16 cellular contexts compared by ENCODE assay signal in genomic region chr3:100075731-100076543, GRCh38. TPM values are rescaled to one million over a fixed set of nuclear protein-coding genes. Genes with fewer than 3 reads are reported as not detected.
A peak's percentile ranks its signal among the peaks of the same experiment; 100 is the strongest.
DNase-seq lines count a peak whose midpoint lies in the region; ATAC-seq, FAIRE-seq and TF ChIP-seq lines count a peak whose summit lies in the region.
"Had no signal": no experiment of that assay in that cellular context is flagged by ENCODE, and none has a peak within 500 bp of the region (broad histone marks: within the 10 kb centered on the region; RNA-seq: fewer than 3 reads in every experiment).

No MANE protein-coding gene starts in this region.

- DNase-seq in activated CD8-positive, alpha-beta memory T cell treated with anti-CD3 and anti-CD28 coated beads, Interleukin-2, amount 10 ng/mL, durations not matched to agents 7 days and 5 days, result no peak
- no peak for DNase-seq in activated CD8-positive, alpha-beta memory T cell treated with anti-CD3 and anti-CD28 coated beads, Interleukin-2, amount 50 U/mL, for 48 hours
- peak; percentile 12 for DNase-seq in WERI-Rb-1
- DNase-seq in HepG2 (ENCODE audit: low spot score), result peak; percentile 99
- no peak for DNase-seq in transverse colon
- DNase-seq in activated effector memory CD4-positive, alpha-beta T cell treated with Interleukin-2 at 50 U/mL for 16 hours, result no peak
- DNase-seq in omental fat pad (ENCODE audit: low spot score), result no peak
- no peak for DNase-seq in RCC 7860 (ENCODE audit: low spot score)
- DNase-seq: activated B cell treated with CpG ODN at 0.5 μM for 24 hours; cerebellar nuclear complex; MM.1S; naive thymus-derived CD8-positive, alpha-beta T cell; NCI-H510A treated with DMSO at 0.1 percent for 48 hours; SHP77; stimulated activated CD4-positive, alpha-beta T cell treated with anti-CD3 and anti-CD28 coated beads, Interleukin-12 subunit alpha, Interleukin-12 subunit beta, amount 100 ng/mL, for 4 hours; trophoblast cell had no signal

- H3K27ac Mint-ChIP-seq in activated CD8-positive, alpha-beta memory T cell treated with anti-CD3 and anti-CD28 coated beads, Interleukin-2, amount 10 ng/mL, durations not matched to agents 7 days and 5 days, result peak overlapping the region; percentile 65
- H3K27ac Mint-ChIP-seq: activated B cell treated with CpG ODN at 0.5 μM for 24 hours had no signal

- H3K36me3 Mint-ChIP-seq in activated CD8-positive, alpha-beta memory T cell treated with anti-CD3 and anti-CD28 coated beads, Interleukin-2, amount 10 ng/mL, durations not matched to agents 7 days and 5 days, result peaks cover 49% of the 10 kb centered on the region
- H3K36me3 Mint-ChIP-seq: naive thymus-derived CD8-positive, alpha-beta T cell had no signal

- H3K79me2 ChIP-seq in HepG2 (ENCODE audit: insufficient read depth, low read length), result no peaks in the 10 kb centered on the region

- H3K9me3 Mint-ChIP-seq in activated CD8-positive, alpha-beta memory T cell treated with anti-CD3 and anti-CD28 coated beads, Interleukin-2, amount 10 ng/mL, durations not matched to agents 7 days and 5 days (ENCODE audit: low read depth), result peaks cover 2% of the 10 kb centered on the region
- H3K9me3 Mint-ChIP-seq: activated B cell treated with CpG ODN at 0.5 μM for 24 hours; naive thymus-derived CD8-positive, alpha-beta T cell had no signal

- intact Hi-C loops in HepG2 (cut with micrococcal nuclease; ENCODE audit: unreplicated experiment) (loop anchor here (5.0 to 10.0 kb wide), 2 partner anchors 139 to 329 kb away; partner anchors contain the start of genes LNP1 and TOMM70), transverse colon (cut with DNase I; ENCODE audit: low total_unique reads) (no loop called here)

- TF ChIP-seq EP300 in HepG2 (IDR thresholded peaks at IDR 0.05; ENCODE audit: low read depth in 2 of 2, low read length in 2 of 2), result peak; percentile 90 to 100; a peak in 3 of 4 replicates
- TF ChIP-seq EP300 in HepG2 (CRISPR knock-in tag; IDR thresholded peaks at IDR 0.05; ENCODE audit: borderline replicate concordance), result peak; percentile 92
- TF ChIP-seq EP300 in transverse colon (IDR thresholded peaks at IDR 0.05; ENCODE audit: low read depth), result no peak

- H3K4me3 ChIP-seq in WERI-Rb-1 (ENCODE audit: low read depth, low read length) (no peak overlapping the region), HepG2 (replicated peaks in 1 of 3; ENCODE audit: insufficient read depth in 1 of 3, low read depth in 2 of 3, low read length in 3 of 3) (peak overlapping the region in 2 of 3 experiments; percentile 4 to 17; a peak in 1 of 6 replicates), transverse colon (no peak overlapping the region)

- H3K9me3 ChIP-seq in WERI-Rb-1 (ENCODE audit: severe bottlenecking) (no peaks in the 10 kb centered on the region), HepG2 (ENCODE audit: low read length) (no peaks in the 10 kb centered on the region), transverse colon (no peaks in the 10 kb centered on the region)

- no peak overlapping the region for H3K4me3 Mint-ChIP-seq in activated CD8-positive, alpha-beta memory T cell treated with anti-CD3 and anti-CD28 coated beads, Interleukin-2, amount 10 ng/mL, durations not matched to agents 7 days and 5 days
- H3K4me3 Mint-ChIP-seq: activated B cell treated with CpG ODN at 0.5 μM for 24 hours had no signal

- H3K27ac ChIP-seq in WERI-Rb-1 (peak overlapping the region; percentile 75), HepG2 (ENCODE audit: extremely low read length, insufficient read depth, low read length) (peak overlapping the region; percentile 97), transverse colon (peak overlapping the region; percentile 49 to 74 (median 72))

- no peak for TF ChIP-seq RAD21 in HepG2 (CRISPR knock-in tag; IDR thresholded peaks at IDR 0.05)

- 2% methylated on average over 4 of the region's 4 CpGs for WGBS in HepG2 (ENCODE audit: low lambda C conversion rate)
- WGBS in transverse colon (ENCODE audit: low coverage in 1 of 2), 2 donors, result 47 to 56% methylated on average over 4 of the region's 4 CpGs

- no peaks in the 10 kb centered on the region for H4K20me1 ChIP-seq in HepG2 (ENCODE audit: insufficient read depth, low read length)

- ATAC-seq in activated CD8-positive, alpha-beta memory T cell treated with anti-CD3 and anti-CD28 coated beads, Interleukin-2, amount 10 ng/mL, durations not matched to agents 7 days and 5 days, result no peak
- ATAC-seq in HepG2 (peak; percentile 91), omental fat pad (ENCODE audit: low FRiP score) (no peak)
- ATAC-seq: naive thymus-derived CD8-positive, alpha-beta T cell had no signal

- TF ChIP-seq POLR2A in HepG2 (IDR thresholded peaks at IDR 0.05; ENCODE audit: insufficient read depth in 1 of 2, low read depth in 2 of 2, low read length in 2 of 2) (no peak), transverse colon (IDR thresholded peaks at IDR 0.05) (no peak)

- peaks cover 51% of the 10 kb centered on the region for H3K4me1 Mint-ChIP-seq in activated CD8-positive, alpha-beta memory T cell treated with anti-CD3 and anti-CD28 coated beads, Interleukin-2, amount 10 ng/mL, durations not matched to agents 7 days and 5 days

- H3K27me3 ChIP-seq in WERI-Rb-1 (ENCODE audit: insufficient read depth, low read depth, severe bottlenecking), result no peaks in the 10 kb centered on the region
- no peaks in the 10 kb centered on the region for H3K27me3 ChIP-seq in HepG2 (ENCODE audit: control insufficient read depth in 1 of 2, insufficient read depth in 2 of 2, low read length in 2 of 2)
- H3K27me3 ChIP-seq in transverse colon, result no peaks in the 10 kb centered on the region

- TF ChIP-seq CTCF in WERI-Rb-1 (IDR thresholded peaks at IDR 0.05; ENCODE audit: low read depth, low read length) (no peak), HepG2 (CRISPR knock-in tag; IDR thresholded peaks at IDR 0.05) (no peak), transverse colon (IDR thresholded peaks at IDR 0.05) (no peak), omental fat pad (IDR thresholded peaks at IDR 0.05) (no peak)

- H3K9ac ChIP-seq in HepG2 (ENCODE audit: insufficient read depth, low read depth, low read length), result peak overlapping the region; percentile 73

- no peak overlapping the region for H2AFZ ChIP-seq in HepG2 (ENCODE audit: low read length)

- BruUV-seq in HepG2 (replicated peaks; lab: Mats Ljungman, UMichigan), result TSS peak; percentile 84

- CTCF ChIA-PET in activated CD8-positive, alpha-beta memory T cell treated with anti-CD3 and anti-CD28 coated beads, Interleukin-2, amount 10 ng/mL, durations not matched to agents 7 days and 5 days (lab: Charles Lee), result interaction anchor here (0.7 to 7.5 kb wide), 7 partner anchors 10 to 244 kb away, joined by 3 to 59 read pairs (median 4); no protein-coding TSS in a partner anchor
- CTCF ChIA-PET in HepG2 (lab: Yijun Ruan, JAX; ENCODE audit: low intra/inter-chr PET ratio, low total read pairs), result no interaction called here

- H3K36me3 ChIP-seq in WERI-Rb-1 (no peaks in the 10 kb centered on the region; the same call in 1 of the 2 replicates), HepG2 (replicated peaks in 1 of 2; ENCODE audit: control insufficient read depth in 1 of 2, insufficient read depth in 2 of 2, low read length in 2 of 2) (no peaks in the 10 kb centered on the region), transverse colon (no peaks in the 10 kb centered on the region)

- H3K27me3 Mint-ChIP-seq in activated CD8-positive, alpha-beta memory T cell treated with anti-CD3 and anti-CD28 coated beads, Interleukin-2, amount 10 ng/mL, durations not matched to agents 7 days and 5 days, result no peaks in the 10 kb centered on the region
- H3K27me3 Mint-ChIP-seq: activated B cell treated with CpG ODN at 0.5 μM for 24 hours; naive thymus-derived CD8-positive, alpha-beta T cell had no signal

- in situ Hi-C loops in HepG2 (cut with HindIII; ENCODE audit: extremely low pct_ligation_motif_present, low pct_unique_long_range_greater_than_20kb), result no loop called here
- in situ Hi-C loops in transverse colon (cut with MboI; ENCODE audit: low pct_ligation_motif_present in 1 of 4, low pct_unique_long_range_greater_than_20kb in 1 of 4, low sequenced_read_pairs in 3 of 4), result no loop called here

- H3K4me2 ChIP-seq in HepG2 (ENCODE audit: low read depth, low read length), result peak overlapping the region; percentile 62

- FAIRE-seq in HepG2 (lab: Jason Lieb, UNC) (no peak), RCC 7860 (lab: Jason Lieb, UNC) (no peak)

- POLR2A ChIA-PET in HepG2 (lab: Yijun Ruan, JAX), result interaction anchor here (0.8 to 3.6 kb wide), 27 partner anchors 10 to 264 kb away, joined by 3 to 53 read pairs (median 4); partner anchors contain the start of gene TBC1D23

- H3K4me1 ChIP-seq in HepG2 (ENCODE audit: insufficient read depth, low read length) (peaks cover 88% of the 10 kb centered on the region), transverse colon (peaks cover 17 to 46% (median 29%) of the 10 kb centered on the region in 4 donors)

TF ChIP-seq in HepG2, 621 proteins besides CTCF, POLR2A, EP300 and RAD21 (continues in another document):
- TF ChIP-seq KDM6A (CRISPR knock-in tag; IDR thresholded peaks at IDR 0.05; ENCODE audit: low read depth), result peak; percentile 96

RNA-seq across cellular contexts. Expression of gene FILIP1L, which starts 38.4 kb away (rescaled TPM):
- total RNA-seq in activated CD8-positive, alpha-beta memory T cell treated with anti-CD3 and anti-CD28 coated beads, Interleukin-2, amount 10 ng/mL, durations not matched to agents 7 days and 5 days, result 10 to 100 TPM in 1 of 2 experiments, 1 to 10 TPM in 1; 2.4 to 15.5 TPM
- total RNA-seq in HepG2 (2016; rRNA removed; fragmentation: Illumina TruSeq; extraction: Trizol) (8.1 and 10.2 TPM in 2 replicates), transverse colon (10 to 100 TPM; 12.3 to 38.2 (median 26.9) TPM), omental fat pad (10 to 100 TPM; 31.3 to 64.0 (median 46.5) TPM)
- total RNA-seq in HepG2 (2016; cell fraction: cytosol; rRNA removed; fragmentation: Illumina TruSeq; extraction: Trizol; ENCODE audit: low read depth), result 1.0 and 1.1 TPM in 2 replicates
- 7.7 and 10.2 TPM in 2 replicates for total RNA-seq in HepG2 (2016; cell fraction: insoluble cytoplasmic fraction; rRNA removed; fragmentation: Illumina TruSeq; extraction: Trizol)
- 2.4 and 3.3 TPM in 2 replicates for total RNA-seq in HepG2 (2016; cell fraction: membrane; rRNA removed; fragmentation: Illumina TruSeq; extraction: Trizol)
- total RNA-seq in HepG2 (2016; cell fraction: nucleus; rRNA removed; fragmentation: Illumina TruSeq; extraction: Trizol), result 5.5 and 5.9 TPM in 2 replicates
- 166 and 187 TPM in 2 replicates for polyA plus RNA-seq in HepG2 (2011; rRNA removed)
- polyA plus RNA-seq in HepG2 (2011; cell fraction: cytosol; rRNA removed), result 125 and 126 TPM in 2 replicates
- polyA plus RNA-seq in HepG2 (2011; cell fraction: nucleus; rRNA removed), result 122 and 131 TPM in 2 replicates
- 68.2 and 110 TPM in 2 replicates for polyA plus RNA-seq in HepG2 (2012)
- 0.85 and 0.89 TPM in 2 replicates for polyA plus RNA-seq in HepG2 (2016; cell fraction: cytosol; fragmentation: Illumina TruSeq; extraction: Trizol; ENCODE audit: low read depth)
- 13.3 and 13.4 TPM in 2 replicates for polyA plus RNA-seq in HepG2 (2016; cell fraction: insoluble cytoplasmic fraction; fragmentation: Illumina TruSeq; extraction: Trizol; ENCODE audit: low read depth)
- 1.5 and 2.1 TPM in 2 replicates for polyA plus RNA-seq in HepG2 (2016; cell fraction: membrane; fragmentation: Illumina TruSeq; extraction: Trizol; ENCODE audit: low read depth)
- polyA plus RNA-seq in HepG2 (2016; cell fraction: nucleus; fragmentation: Illumina TruSeq; extraction: Trizol; ENCODE audit: insufficient read depth, low read depth), result 8.6 and 9.7 TPM in 2 replicates
- polyA minus RNA-seq in HepG2 (2011; rRNA and poly(A)+ RNA removed; ENCODE audit: low replicate concordance), result 0.05 and 92.6 TPM in 2 replicates
- polyA minus RNA-seq in HepG2 (2011; cell fraction: cytosol; rRNA and poly(A)+ RNA removed), result 131 and 135 TPM in 2 replicates
- 134 and 197 TPM in 2 replicates for polyA minus RNA-seq in HepG2 (2011; cell fraction: nucleus; rRNA and poly(A)+ RNA removed)

Comparison
In these comparisons a context has a peak if more than half of its experiments do, and no peak if none do; other contexts are left out.
1. DNase-seq: peak in WERI-Rb-1 (single experiment) and HepG2 (single experiment); none in activated CD8-positive, alpha-beta memory T cell treated with anti-CD3 and anti-CD28 coated beads, Interleukin-2, amount 10 ng/mL, durations not matched to agents 7 days and 5 days (single experiment), activated CD8-positive, alpha-beta memory T cell treated with anti-CD3 and anti-CD28 coated beads, Interleukin-2, amount 50 U/mL, for 48 hours (single experiment), transverse colon (single experiment), activated effector memory CD4-positive, alpha-beta T cell treated with Interleukin-2 at 50 U/mL for 16 hours (single experiment), omental fat pad (single experiment) and RCC 7860 (single experiment).
2. H3K4me3 ChIP-seq: peak in HepG2 (2 of 3); none in WERI-Rb-1 (single experiment) and transverse colon (0 of 4).
3. Peak in every context shown above with its lines, with median percentiles within 50 percentile points of each other: H3K27ac ChIP-seq.